Comparison of ENCODE assay signal across 8 cellular contexts in genomic region chr1:206658264-206658980, GRCh38. TPM values are rescaled to one million over a fixed set of nuclear protein-coding genes. Genes with fewer than 3 reads are reported as not detected.
DNase-seq lines count a peak whose midpoint lies in the region; ATAC-seq and TF ChIP-seq lines count a peak whose summit lies in the region.

No MANE protein-coding gene starts in this region.

- H3K27me3 Mint-ChIP-seq in activated T-cell treated with anti-CD3 and anti-CD28 coated beads, Interleukin-2, amount 50 U/mL, for 72 hours (ENCODE audit: low read depth) = peaks cover 44% of the 10 kb centered on the region

- H3K36me3 ChIP-seq in heart left ventricle = no peaks in the 10 kb centered on the region

- peak in 1 of 2 donors; percentile 17 for TF ChIP-seq POLR2A in heart left ventricle (IDR thresholded peaks at IDR 0.05)

- H3K4me1 ChIP-seq in heart left ventricle = peaks cover 5 to 92% (median 59%) of the 10 kb centered on the region in 12 donors

- peak overlapping the region; percentile 13 to 53 for H3K4me3 Mint-ChIP-seq in activated T-cell treated with anti-CD3 and anti-CD28 coated beads, Interleukin-2, amount 50 U/mL, for 72 hours

- peaks cover 0 to 2% of the 10 kb centered on the region in 2 donors for H3K36me3 Mint-ChIP-seq in activated T-cell treated with anti-CD3 and anti-CD28 coated beads, Interleukin-2, amount 50 U/mL, for 72 hours (ENCODE audit: insufficient read depth in 2 of 2)

- H3K9me3 Mint-ChIP-seq in activated T-cell treated with anti-CD3 and anti-CD28 coated beads, Interleukin-2, amount 50 U/mL, for 72 hours = no peaks in the 10 kb centered on the region

- H3K27me3 ChIP-seq in heart left ventricle = no peaks in the 10 kb centered on the region

- ATAC-seq in activated T-cell treated with anti-CD3 and anti-CD28 coated beads, Interleukin-2, amount 50 U/mL, for 72 hours (replicated peaks in 1 of 2) = peak; percentile 79 to 86
- peak; percentile 48 to 59 (median 56) for ATAC-seq in heart left ventricle
- ATAC-seq in GM21528 (IDR thresholded peaks at IDR 0.05; ENCODE audit: low FRiP score, unreplicated experiment) = no peak

- no peak overlapping the region for H3K27ac Mint-ChIP-seq in activated T-cell treated with anti-CD3 and anti-CD28 coated beads, Interleukin-2, amount 50 U/mL, for 72 hours

- H3K27ac ChIP-seq in heart left ventricle = peak overlapping the region; percentile 78 to 96 (median 88)

- DNase-seq in NCI-H82 (lab: John Stamatoyannopoulos, UW) = peak; percentile 61
- DNase-seq in NCI-H82 treated with DMSO at 0.1 percent for 48 hours (lab: John Stamatoyannopoulos, UW; ENCODE audit: unreplicated experiment) = no peak
- peak; percentile 8 for DNase-seq in NCI-H774 (lab: John Stamatoyannopoulos, UW)
- DNase-seq in activated T-cell treated with anti-CD3 and anti-CD28 coated beads, Interleukin-2, amount 50 U/mL, for 72 hours = peak; percentile 63 to 74
- peak; percentile 60 to 82 (median 64) for DNase-seq in heart left ventricle
- peak; percentile 46 for DNase-seq in stimulated activated CD4-positive, alpha-beta T cell treated with anti-CD3 and anti-CD28 coated beads, Interleukin-12 subunit alpha, Interleukin-12 subunit beta, amount 100 ng/mL, for 4 hours
- no peak for DNase-seq in pons (ENCODE audit: low spot score)

- peak overlapping the region in 9 of 12 donors; percentile 1 to 46 (median 31) for H3K4me3 ChIP-seq in heart left ventricle

- intact Hi-C loops in heart left ventricle (cut with DNase I) = loop anchor here in 4 of 10 donors (2.0 to 10.0 kb wide), 5 partner anchors 26 to 66 kb away; partner anchors contain the start of gene MAPKAPK2 (in 3 of the 4)

- no peaks in the 10 kb centered on the region for H3K9me3 ChIP-seq in heart left ventricle

- TF ChIP-seq CTCF in heart left ventricle (IDR thresholded peaks at IDR 0.05) = peak; percentile 69 to 90 (median 87)

- peaks cover 32% of the 10 kb centered on the region for H3K4me1 Mint-ChIP-seq in activated T-cell treated with anti-CD3 and anti-CD28 coated beads, Interleukin-2, amount 50 U/mL, for 72 hours (ENCODE audit: low read depth)

- WGBS in heart left ventricle, 4 donors = 11 to 18% (median 12%) methylated on average over 21 to 22 of the region's 22 CpGs

RNA-seq across cellular contexts. Expression of gene DYRK3, which starts 23.1 kb away (rescaled TPM):
- 1 to 10 TPM; 5.9 to 8.7 TPM for total RNA-seq in activated T-cell treated with anti-CD3 and anti-CD28 coated beads, Interleukin-2, amount 50 U/mL, for 72 hours
- total RNA-seq in heart left ventricle = 10 to 100 TPM; 11.2 to 32.5 (median 15.9) TPM
- 10 to 100 TPM in 1 of 2 donors, 1 to 10 TPM in 1; 6.5 to 26.0 TPM for polyA plus RNA-seq in heart left ventricle

RNA-seq across cellular contexts. Expression of gene MAPKAPK2, which starts 26.3 kb away (rescaled TPM):
- 100 to 1,000 TPM; 101 to 102 TPM for total RNA-seq in activated T-cell treated with anti-CD3 and anti-CD28 coated beads, Interleukin-2, amount 50 U/mL, for 72 hours
- total RNA-seq in heart left ventricle = 100 to 1,000 TPM; 163 to 327 (median 223) TPM
- 100 to 1,000 TPM; 126 to 227 TPM for polyA plus RNA-seq in heart left ventricle

RNA-seq across cellular contexts. Expression of gene EIF2D, which starts 46.2 kb away (rescaled TPM):
- 100 to 1,000 TPM; 129 to 158 TPM for total RNA-seq in activated T-cell treated with anti-CD3 and anti-CD28 coated beads, Interleukin-2, amount 50 U/mL, for 72 hours
- total RNA-seq in heart left ventricle = 10 to 100 TPM; 21.6 to 37.5 (median 29.0) TPM
- polyA plus RNA-seq in heart left ventricle = 10 to 100 TPM; 15.6 to 26.8 TPM

Comparison
In these comparisons a context has a peak if more than half of its experiments do, and no peak if none do; other contexts are left out.
1. DNase-seq: peak in NCI-H82 (single experiment), NCI-H774 (single experiment), activated T-cell treated with anti-CD3 and anti-CD28 coated beads, Interleukin-2, amount 50 U/mL, for 72 hours (2 of 2), heart left ventricle (5 of 5) and stimulated activated CD4-positive, alpha-beta T cell treated with anti-CD3 and anti-CD28 coated beads, Interleukin-12 subunit alpha, Interleukin-12 subunit beta, amount 100 ng/mL, for 4 hours (single experiment); none in NCI-H82 treated with DMSO at 0.1 percent for 48 hours (single experiment) and pons (single experiment).